ENCODE assay signal across 1 cellular context in genomic region chr7:87876040-87876758, GRCh38.
A peak's percentile ranks its signal among the peaks of the same experiment; 100 is the strongest.
TF ChIP-seq lines count a peak whose summit lies in the region.

A gene with protein sequence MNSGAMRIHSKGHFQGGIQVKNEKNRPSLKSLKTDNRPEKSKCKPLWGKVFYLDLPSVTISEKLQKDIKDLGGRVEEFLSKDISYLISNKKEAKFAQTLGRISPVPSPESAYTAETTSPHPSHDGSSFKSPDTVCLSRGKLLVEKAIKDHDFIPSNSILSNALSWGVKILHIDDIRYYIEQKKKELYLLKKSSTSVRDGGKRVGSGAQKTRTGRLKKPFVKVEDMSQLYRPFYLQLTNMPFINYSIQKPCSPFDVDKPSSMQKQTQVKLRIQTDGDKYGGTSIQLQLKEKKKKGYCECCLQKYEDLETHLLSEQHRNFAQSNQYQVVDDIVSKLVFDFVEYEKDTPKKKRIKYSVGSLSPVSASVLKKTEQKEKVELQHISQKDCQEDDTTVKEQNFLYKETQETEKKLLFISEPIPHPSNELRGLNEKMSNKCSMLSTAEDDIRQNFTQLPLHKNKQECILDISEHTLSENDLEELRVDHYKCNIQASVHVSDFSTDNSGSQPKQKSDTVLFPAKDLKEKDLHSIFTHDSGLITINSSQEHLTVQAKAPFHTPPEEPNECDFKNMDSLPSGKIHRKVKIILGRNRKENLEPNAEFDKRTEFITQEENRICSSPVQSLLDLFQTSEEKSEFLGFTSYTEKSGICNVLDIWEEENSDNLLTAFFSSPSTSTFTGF (plus strand): TSS chr7:87876493. CDS start chr7:87876733, 240 bp downstream.
Gene SLC25A40, minus strand, starts transcription at chr7:87876360. Its CDS starts 17,633 bp downstream, at chr7:87858727.

TF ChIP-seq in HepG2, 621 proteins besides CTCF, POLR2A, EP300 and RAD21 (continued from another document and continues in another):
- TF ChIP-seq, protein P1, sequence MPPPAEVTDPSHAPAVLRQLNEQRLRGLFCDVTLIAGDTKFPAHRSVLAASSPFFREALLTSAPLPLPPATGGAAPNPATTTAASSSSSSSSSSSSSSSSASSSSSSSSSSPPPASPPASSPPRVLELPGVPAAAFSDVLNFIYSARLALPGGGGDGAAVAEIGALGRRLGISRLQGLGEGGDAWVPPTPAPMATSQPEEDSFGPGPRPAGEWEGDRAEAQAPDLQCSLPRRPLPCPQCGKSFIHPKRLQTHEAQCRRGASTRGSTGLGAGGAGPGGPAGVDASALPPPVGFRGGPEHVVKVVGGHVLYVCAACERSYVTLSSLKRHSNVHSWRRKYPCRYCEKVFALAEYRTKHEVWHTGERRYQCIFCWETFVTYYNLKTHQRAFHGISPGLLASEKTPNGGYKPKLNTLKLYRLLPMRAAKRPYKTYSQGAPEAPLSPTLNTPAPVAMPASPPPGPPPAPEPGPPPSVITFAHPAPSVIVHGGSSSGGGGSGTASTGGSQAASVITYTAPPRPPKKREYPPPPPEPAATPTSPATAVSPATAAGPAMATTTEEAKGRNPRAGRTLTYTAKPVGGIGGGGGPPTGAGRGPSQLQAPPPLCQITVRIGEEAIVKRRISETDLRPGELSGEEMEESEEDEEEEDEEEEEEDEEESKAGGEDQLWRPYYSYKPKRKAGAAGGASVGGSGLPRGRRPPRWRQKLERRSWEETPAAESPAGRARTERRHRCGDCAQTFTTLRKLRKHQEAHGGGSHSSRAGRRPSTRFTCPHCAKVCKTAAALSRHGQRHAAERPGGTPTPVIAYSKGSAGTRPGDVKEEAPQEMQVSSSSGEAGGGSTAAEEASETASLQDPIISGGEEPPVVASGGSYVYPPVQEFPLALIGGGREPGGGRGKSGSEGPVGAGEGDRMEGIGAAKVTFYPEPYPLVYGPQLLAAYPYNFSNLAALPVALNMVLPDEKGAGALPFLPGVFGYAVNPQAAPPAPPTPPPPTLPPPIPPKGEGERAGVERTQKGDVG (CRISPR knock-in tag; IDR thresholded peaks at IDR 0.05; ENCODE audit: borderline replicate concordance) = no peak
- TF ChIP-seq XBP1 (CRISPR knock-in tag; IDR thresholded peaks at IDR 0.05) (no peak), ZNF335 (CRISPR knock-in tag; IDR thresholded peaks at IDR 0.05) (no peak), ZNF687 (CRISPR knock-in tag; IDR thresholded peaks at IDR 0.05) (peak; percentile 88), ZKSCAN8 (CRISPR knock-in tag; IDR thresholded peaks at IDR 0.05; ENCODE audit: borderline replicate concordance) (no peak; the same call in 1 of the 2 replicates), ZNF256 (CRISPR knock-in tag; conservative IDR thresholded peaks at IDR 0.05) (peak; percentile 90), JUNB (CRISPR knock-in tag; IDR thresholded peaks at IDR 0.05; ENCODE audit: borderline replicate concordance) (peak; percentile 66), ZNF24 (IDR thresholded peaks at IDR 0.05) (no peak), NFE2L1 (CRISPR knock-in tag; IDR thresholded peaks at IDR 0.05; ENCODE audit: borderline replicate concordance) (no peak), SIX4 (CRISPR knock-in tag; IDR thresholded peaks at IDR 0.05) (peak; percentile 34; the same call in 1 of the 2 replicates), MAFG (CRISPR knock-in tag; IDR thresholded peaks at IDR 0.05) (no peak), GLMP (CRISPR knock-in tag; IDR thresholded peaks at IDR 0.05; ENCODE audit: borderline replicate concordance) (no peak), SRSF4 (IDR thresholded peaks at IDR 0.05; ENCODE audit: low read depth, low read length, poor library complexity, severe bottlenecking) (no peak), SNAPC4 (CRISPR knock-in tag; IDR thresholded peaks at IDR 0.05) (no peak), ZNF383 (CRISPR knock-in tag; IDR thresholded peaks at IDR 0.05; ENCODE audit: borderline replicate concordance) (no peak), ZNF564 (CRISPR knock-in tag; IDR thresholded peaks at IDR 0.05) (peak; percentile 29; the same call in 1 of the 2 replicates), ERF (CRISPR knock-in tag; IDR thresholded peaks at IDR 0.05) (no peak; the same call in 1 of the 2 replicates), PHF21A (CRISPR knock-in tag; IDR thresholded peaks at IDR 0.05) (peak; percentile 35; the same call in 1 of the 2 replicates), NR3C1 (CRISPR knock-in tag; IDR thresholded peaks at IDR 0.05) (no peak), IRF2 (CRISPR knock-in tag; IDR thresholded peaks at IDR 0.05) (no peak; the same call in 1 of the 2 replicates), ZBTB26 (CRISPR knock-in tag; IDR thresholded peaks at IDR 0.05; ENCODE audit: borderline replicate concordance) (0 out of 2 replicates have a peak, but pooled peaks have one; percentile 11), ATF4 (CRISPR knock-in tag; IDR thresholded peaks at IDR 0.05) (peak in 1 of 2 experiments; percentile 55; a peak in 1 of 4 replicates), REPIN1 (CRISPR knock-in tag; IDR thresholded peaks at IDR 0.05; ENCODE audit: borderline replicate concordance, low read depth) (peak; percentile 14; the same call in 1 of the 2 replicates), STAG1 (CRISPR knock-in tag; IDR thresholded peaks at IDR 0.05) (no peak), RBAK (CRISPR knock-in tag; IDR thresholded peaks at IDR 0.05) (no peak), SNAPC5 (CRISPR knock-in tag; IDR thresholded peaks at IDR 0.05; ENCODE audit: borderline replicate concordance) (peak; percentile 24; the same call in 1 of the 2 replicates), ZBTB1 (CRISPR knock-in tag; IDR thresholded peaks at IDR 0.05; ENCODE audit: borderline replicate concordance) (no peak), ZNF382 (CRISPR knock-in tag; IDR thresholded peaks at IDR 0.05; ENCODE audit: borderline replicate concordance) (no peak), NFKB2 (CRISPR knock-in tag; IDR thresholded peaks at IDR 0.05; ENCODE audit: borderline replicate concordance) (0 out of 2 replicates have a peak, but pooled peaks have one; percentile 78), POLR2AphosphoS5 (IDR thresholded peaks at IDR 0.05; ENCODE audit: low read depth, low read length) (peak; percentile 59; the same call in 1 of the 2 replicates), GPN1 (CRISPR knock-in tag; IDR thresholded peaks at IDR 0.05; ENCODE audit: borderline replicate concordance) (no peak), NFIB (CRISPR knock-in tag; IDR thresholded peaks at IDR 0.05; ENCODE audit: borderline replicate concordance) (no peak), GATAD1 (CRISPR knock-in tag; IDR thresholded peaks at IDR 0.05) (peak; percentile 55), KLF11 (CRISPR knock-in tag; IDR thresholded peaks at IDR 0.05) (no peak), RFX3 (CRISPR knock-in tag; IDR thresholded peaks at IDR 0.05) (no peak), KLF16 (CRISPR knock-in tag; IDR thresholded peaks at IDR 0.05) (peak in 1 of 2 experiments; percentile 59; a peak in 1 of 4 replicates)
- TF ChIP-seq, protein P2, sequence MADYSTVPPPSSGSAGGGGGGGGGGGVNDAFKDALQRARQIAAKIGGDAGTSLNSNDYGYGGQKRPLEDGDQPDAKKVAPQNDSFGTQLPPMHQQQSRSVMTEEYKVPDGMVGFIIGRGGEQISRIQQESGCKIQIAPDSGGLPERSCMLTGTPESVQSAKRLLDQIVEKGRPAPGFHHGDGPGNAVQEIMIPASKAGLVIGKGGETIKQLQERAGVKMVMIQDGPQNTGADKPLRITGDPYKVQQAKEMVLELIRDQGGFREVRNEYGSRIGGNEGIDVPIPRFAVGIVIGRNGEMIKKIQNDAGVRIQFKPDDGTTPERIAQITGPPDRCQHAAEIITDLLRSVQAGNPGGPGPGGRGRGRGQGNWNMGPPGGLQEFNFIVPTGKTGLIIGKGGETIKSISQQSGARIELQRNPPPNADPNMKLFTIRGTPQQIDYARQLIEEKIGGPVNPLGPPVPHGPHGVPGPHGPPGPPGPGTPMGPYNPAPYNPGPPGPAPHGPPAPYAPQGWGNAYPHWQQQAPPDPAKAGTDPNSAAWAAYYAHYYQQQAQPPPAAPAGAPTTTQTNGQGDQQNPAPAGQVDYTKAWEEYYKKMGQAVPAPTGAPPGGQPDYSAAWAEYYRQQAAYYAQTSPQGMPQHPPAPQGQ (CRISPR knock-in tag; IDR thresholded peaks at IDR 0.05; ENCODE audit: borderline replicate concordance) = no peak
